ENCODE assay signal across 8 cellular contexts in the genomic region with DNA sequence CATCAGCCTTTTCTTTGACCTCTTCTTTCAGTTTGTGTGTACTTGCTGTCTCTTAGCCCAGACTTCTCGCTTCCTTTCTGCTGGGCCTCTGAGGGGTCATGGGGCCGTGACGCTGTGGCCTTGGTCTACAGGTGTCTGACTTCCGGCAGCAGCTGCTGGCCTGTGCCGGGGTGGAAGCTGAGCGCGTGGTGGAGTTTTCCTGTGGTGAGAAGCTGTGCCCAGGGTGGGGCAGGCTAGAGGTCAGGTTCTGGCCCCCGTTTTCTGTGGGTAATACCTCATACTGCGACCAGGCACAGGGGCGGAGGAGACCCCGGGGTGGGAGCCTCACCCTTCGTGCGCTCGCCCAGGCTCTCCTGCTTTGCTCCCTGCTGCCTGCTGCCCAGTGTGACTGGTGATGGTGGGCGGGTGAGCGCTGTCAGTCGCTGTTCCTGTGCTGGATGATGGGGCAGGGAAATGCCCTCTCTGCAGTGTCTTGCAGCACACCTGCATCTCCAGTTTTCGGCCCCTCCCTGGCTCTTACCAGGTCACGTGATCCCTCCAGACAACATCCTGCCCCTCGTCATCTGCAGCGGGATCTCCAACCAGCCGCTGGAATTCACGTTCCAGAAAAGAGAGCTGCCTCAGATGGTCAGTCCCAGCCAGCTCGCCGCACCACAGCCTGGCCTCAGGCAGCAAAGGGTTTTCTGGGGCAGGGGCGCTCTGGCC. TPM values are rescaled to one million over a fixed set of nuclear protein-coding genes. Genes with fewer than 3 reads are reported as not detected.
A peak's percentile ranks its signal among the peaks of the same experiment; 100 is the strongest.
DNase-seq lines count a peak whose midpoint lies in the region; ATAC-seq and TF ChIP-seq lines count a peak whose summit lies in the region.
"Not testable (repeated sequence)": the region's sequence is repeated elsewhere in the genome, so short reads cannot be mapped to it uniquely, and the experiment has no call there.

No MANE protein-coding gene starts in this region.

- H3K9ac ChIP-seq in BLaER1 treated with 17β-estradiol and CSF1 and Interleukin-3, amounts not matched to agents 10 nM and 100 nM, result not testable (repeated sequence)
- H3K9ac ChIP-seq in OCI-LY1 (ENCODE audit: low read length), result peak overlapping the region; percentile 39; the same call in 1 of the 2 replicates

- H3K9me3 ChIP-seq in BLaER1 treated with 17β-estradiol and CSF1 and Interleukin-3, amounts not matched to agents 10 nM and 100 nM (replicated peaks in 1 of 11); OCI-LY1 (ENCODE audit: low read length): not testable (repeated sequence)

- H3K27me3 Mint-ChIP-seq in natural killer cell treated with Interleukin-12 subunit alpha and Interleukin-12 subunit beta and Interleukin-15 and Interleukin-18, amount 100 ng/mL, for 72 hours, result not testable (repeated sequence)

- TF ChIP-seq CTCF in OCI-LY1 (IDR thresholded peaks at IDR 0.05; ENCODE audit: low read length), result not testable (repeated sequence)

- H4K20me1 ChIP-seq in BLaER1 treated with 17β-estradiol and CSF1 and Interleukin-3, amounts not matched to agents 10 nM and 100 nM, result peaks cover 0 to 15% (median 0%) of the 10 kb centered on the region in 11 experiments; a peak in 2 of 22 replicates
- not testable (repeated sequence) for H4K20me1 ChIP-seq in OCI-LY1 (ENCODE audit: insufficient read depth, low read length)

- H3K36me3 Mint-ChIP-seq in natural killer cell treated with Interleukin-12 subunit alpha and Interleukin-12 subunit beta and Interleukin-15 and Interleukin-18, amount 100 ng/mL, for 72 hours, result not testable (repeated sequence)

- not testable (repeated sequence) for H2AFZ ChIP-seq in OCI-LY1 (ENCODE audit: low read length)

- H3K9me2 ChIP-seq in OCI-LY1 (ENCODE audit: low read depth, low read length), result not testable (repeated sequence)

- not testable (repeated sequence) for H3F3A ChIP-seq in OCI-LY1 (ENCODE audit: insufficient read depth, low read length)

- H3K4me3 ChIP-seq in BLaER1 treated with 17β-estradiol and CSF1 and Interleukin-3, amounts not matched to agents 10 nM and 100 nM; OCI-LY1 (ENCODE audit: low read depth, low read length, poor library complexity, severe bottlenecking): not testable (repeated sequence)

- H3K4me2 ChIP-seq in BLaER1 treated with 17β-estradiol and CSF1 and Interleukin-3, amounts not matched to agents 10 nM and 100 nM, result peak overlapping the region in 6 of 11 experiments; percentile 8 to 46 (median 36); a peak in 7 of 22 replicates
- H3K4me2 ChIP-seq in OCI-LY1 (ENCODE audit: low read length), result 0 out of 2 replicates have a peak overlapping the region, but pooled peaks have one; percentile 26

- not testable (repeated sequence) for H3K4me3 Mint-ChIP-seq in natural killer cell treated with Interleukin-12 subunit alpha and Interleukin-12 subunit beta and Interleukin-15 and Interleukin-18, amount 100 ng/mL, for 72 hours

- DNase-seq in ecto neural progenitor cell (ENCODE audit: low spot score), result peak; percentile 29
- DNase-seq in natural killer cell treated with Interleukin-12 subunit alpha and Interleukin-12 subunit beta and Interleukin-15 and Interleukin-18, amount 100 ng/mL, for 72 hours (ENCODE audit: low spot score), result not testable (repeated sequence)

- H3K27me3 ChIP-seq in BLaER1 treated with 17β-estradiol and CSF1 and Interleukin-3, amounts not matched to agents 10 nM and 100 nM; OCI-LY1 (ENCODE audit: insufficient read depth, low read length): not testable (repeated sequence)

- H3K36me3 ChIP-seq in BLaER1 treated with 17β-estradiol and CSF1 and Interleukin-3, amounts not matched to agents 10 nM and 100 nM, result peaks cover 18 to 77% (median 53%) of the 10 kb centered on the region in 11 experiments
- H3K36me3 ChIP-seq in OCI-LY1 (ENCODE audit: insufficient read depth, low read length), result peaks cover 34% of the 10 kb centered on the region

- not testable (repeated sequence) for H3K27ac ChIP-seq in BLaER1 treated with 17β-estradiol and CSF1 and Interleukin-3, amounts not matched to agents 10 nM and 100 nM
- peak overlapping the region; percentile 88 for H3K27ac ChIP-seq in OCI-LY1 (ENCODE audit: low read depth, low read length, poor library complexity, severe bottlenecking)

- not testable (repeated sequence) for H3K79me2 ChIP-seq in OCI-LY1 (ENCODE audit: insufficient read depth, low read length)

- H3K27ac Mint-ChIP-seq in natural killer cell treated with Interleukin-12 subunit alpha and Interleukin-12 subunit beta and Interleukin-15 and Interleukin-18, amount 100 ng/mL, for 72 hours, result not testable (repeated sequence)

- H3K4me1 Mint-ChIP-seq in natural killer cell treated with Interleukin-12 subunit alpha and Interleukin-12 subunit beta and Interleukin-15 and Interleukin-18, amount 100 ng/mL, for 72 hours (ENCODE audit: low read depth in 2 of 2), result not testable (repeated sequence)

- ATAC-seq in GM18907 (IDR thresholded peaks at IDR 0.05; ENCODE audit: unreplicated experiment) (peak; percentile 88), GM21528 (IDR thresholded peaks at IDR 0.05; ENCODE audit: low FRiP score, unreplicated experiment) (peak; percentile 75), HG02759 (IDR thresholded peaks at IDR 0.05; ENCODE audit: unreplicated experiment) (peak; percentile 80), HG03469 (IDR thresholded peaks at IDR 0.05; ENCODE audit: unreplicated experiment) (peak; percentile 82)
- peak; percentile 48 to 59 for ATAC-seq in natural killer cell treated with Interleukin-12 subunit alpha and Interleukin-12 subunit beta and Interleukin-15 and Interleukin-18, amount 100 ng/mL, for 72 hours

- H3K9me3 Mint-ChIP-seq in natural killer cell treated with Interleukin-12 subunit alpha and Interleukin-12 subunit beta and Interleukin-15 and Interleukin-18, amount 100 ng/mL, for 72 hours, result not testable (repeated sequence)

- H3K4me1 ChIP-seq in BLaER1 treated with 17β-estradiol and CSF1 and Interleukin-3, amounts not matched to agents 10 nM and 100 nM, result peaks cover 0 to 12% (median 5%) of the 10 kb centered on the region in 10 experiments; a peak in 11 of 20 replicates
- peaks cover 16% of the 10 kb centered on the region for H3K4me1 ChIP-seq in OCI-LY1 (ENCODE audit: insufficient read depth, low read length, severe bottlenecking)

RNA-seq across cellular contexts. Expression of a gene that starts 27.0 kb away (rescaled TPM):
- 100 to 1,000 TPM; 102 to 257 TPM for total RNA-seq in natural killer cell treated with Interleukin-12 subunit alpha and Interleukin-12 subunit beta and Interleukin-15 and Interleukin-18, amount 100 ng/mL, for 72 hours
